Comparison of ENCODE assay signal across 1 cellular context in genomic region chr15:60589253-60589652, GRCh38.
TF ChIP-seq lines count a peak whose summit lies in the region.

No MANE protein-coding gene starts in this region.

TF ChIP-seq in HepG2, 621 proteins besides CTCF, POLR2A, EP300 and RAD21 (continued from another document):
- TF ChIP-seq ZNF281 (CRISPR knock-in tag; IDR thresholded peaks at IDR 0.05; ENCODE audit: borderline replicate concordance) (no peak), JUND (CRISPR knock-in tag; IDR thresholded peaks at IDR 0.05) (no peak)
TF ChIP-seq in HepG2: peak in this region for 0.
